1 cellular context compared by ENCODE assay signal in the genomic region with DNA sequence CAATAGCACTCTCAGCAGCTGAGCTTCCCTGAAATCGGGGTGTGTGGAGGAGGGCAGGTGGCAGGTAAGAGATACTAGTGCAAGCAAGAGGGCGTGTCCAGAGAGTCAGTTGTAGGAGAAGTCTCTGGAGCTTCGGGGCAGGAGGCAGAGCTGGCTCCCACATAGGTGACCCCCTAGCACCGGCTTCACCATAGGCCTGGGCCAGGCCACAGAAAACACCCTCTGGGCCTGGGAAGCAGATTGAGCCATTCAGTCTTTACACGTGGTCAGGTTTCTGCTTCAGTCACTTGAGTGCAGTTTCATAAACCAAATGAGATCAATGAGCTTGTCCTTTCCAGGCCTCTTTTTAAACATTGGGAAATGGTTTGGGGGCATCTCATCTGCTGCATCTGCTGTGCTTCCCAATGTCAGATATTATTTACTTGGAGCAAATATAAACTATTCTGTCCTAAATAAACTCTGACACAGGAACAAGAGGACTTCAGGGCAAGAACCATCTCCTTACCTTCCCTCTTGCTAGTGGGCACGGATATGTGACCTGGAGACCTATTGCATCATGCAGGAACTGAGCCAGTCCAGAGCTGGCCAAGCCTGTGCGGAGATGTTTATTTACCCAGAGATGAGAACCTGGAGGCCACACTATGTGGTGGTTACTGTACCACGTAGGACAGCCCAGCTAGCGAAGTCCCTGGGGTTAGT.
TF ChIP-seq lines count a peak whose summit lies in the region.

No MANE protein-coding gene starts in this region.

TF ChIP-seq in IMR-90, 13 proteins besides CTCF, POLR2A, EP300 and RAD21 (continued from another document):
- TF ChIP-seq MAZ (IDR thresholded peaks at IDR 0.05; ENCODE audit: borderline replicate concordance, low read depth, low read length) = no peak
- TF ChIP-seq MXI1 (IDR thresholded peaks at IDR 0.05; ENCODE audit: borderline replicate concordance, low read depth, low read length) = no peak
- peak; percentile 62; the same call in 1 of the 2 replicates for TF ChIP-seq FOS (IDR thresholded peaks at IDR 0.05; ENCODE audit: low read depth, low read length)
